In genomic region chr5:68287631-68287975, GRCh38 we compare ENCODE assay signal across 8 cellular contexts.
DNase-seq lines count a peak whose midpoint lies in the region; ATAC-seq and TF ChIP-seq lines count a peak whose summit lies in the region.
"Had no signal": no experiment of that assay in that cellular context is flagged by ENCODE, and none has a peak within 500 bp of the region (broad histone marks: within the 10 kb centered on the region; RNA-seq: fewer than 3 reads in every experiment).

No MANE protein-coding gene starts in this region.

- peak overlapping the region; percentile 37; the same call in 1 of the 2 replicates for H4K5ac ChIP-seq in IMR-90 (ENCODE audit: low read depth, low read length)

- no peaks in the 10 kb centered on the region for H3K9me1 ChIP-seq in IMR-90 (ENCODE audit: insufficient read depth, low read length)

- 0 out of 2 replicates have a peak, but pooled peaks cover 3% of the 10 kb centered on the region for H3K36me3 ChIP-seq in IMR-90 (ENCODE audit: control insufficient read depth, insufficient read depth, low read length)
- H3K36me3 ChIP-seq in adipocyte (ENCODE audit: control insufficient read depth, insufficient read depth, low read length, severe bottlenecking), result peaks cover 54% of the 10 kb centered on the region
- peaks cover 0 to 27% (median 25%) of the 10 kb centered on the region in 4 donors for H3K36me3 ChIP-seq in stomach

- H3K56ac ChIP-seq in IMR-90 (ENCODE audit: extremely low read depth, insufficient read depth, low read length), result no peak overlapping the region

- H2BK20ac ChIP-seq in IMR-90 (ENCODE audit: low read depth, low read length), result no peak overlapping the region

- H3K4me1 ChIP-seq in IMR-90 (ENCODE audit: control insufficient read depth, insufficient read depth, low read length) (peaks cover 11% of the 10 kb centered on the region), adipocyte (ENCODE audit: control insufficient read depth, insufficient read depth, low read length) (peaks cover 72% of the 10 kb centered on the region), stomach (peaks cover 59 to 98% (median 85%) of the 10 kb centered on the region in 4 donors)

- no peak for TF ChIP-seq POLR2A in IMR-90 (IDR thresholded peaks at IDR 0.05; ENCODE audit: low read depth, low read length)
- no peak for TF ChIP-seq POLR2A in stomach (IDR thresholded peaks at IDR 0.05)

- no peak overlapping the region for H2AK5ac ChIP-seq in IMR-90 (ENCODE audit: low read depth, low read length)

- no peaks in the 10 kb centered on the region for H4K20me1 ChIP-seq in IMR-90 (ENCODE audit: insufficient read depth, low read length)

- H4K91ac ChIP-seq in IMR-90 (ENCODE audit: insufficient read depth, low read depth, low read length), result no peak overlapping the region

- no peak overlapping the region for H4K8ac ChIP-seq in IMR-90 (ENCODE audit: low read depth in 2 of 2, low read length in 2 of 2)

- BruUV-seq in IMR-90 (replicated peaks; lab: Mats Ljungman, UMichigan), result no TSS peak

- H2BK120ac ChIP-seq in IMR-90 (ENCODE audit: low read depth, low read length), result no peak overlapping the region; the same call in 1 of the 2 replicates

- H3K9me3 ChIP-seq in IMR-90 (ENCODE audit: control insufficient read depth, insufficient read depth, low read length) (no peaks in the 10 kb centered on the region), adipocyte (ENCODE audit: control insufficient read depth, low read length) (no peaks in the 10 kb centered on the region), stomach (no peaks in the 10 kb centered on the region)
- H3K9me3 ChIP-seq: SJSA1 had no signal

- peak overlapping the region; percentile 18; the same call in 1 of the 2 replicates for H3K27ac ChIP-seq in IMR-90 (ENCODE audit: insufficient read depth, low read length)
- peak overlapping the region; percentile 83 to 95 (median 90) for H3K27ac ChIP-seq in stomach
- H3K27ac ChIP-seq: SJSA1 had no signal

- peak overlapping the region; percentile 41 for H2BK5ac ChIP-seq in IMR-90 (ENCODE audit: low read depth, low read length, poor library complexity, severe bottlenecking)

- peak overlapping the region; percentile 84 for H2AFZ ChIP-seq in IMR-90 (replicated peaks; ENCODE audit: low read length, poor library complexity)

- dilution Hi-C loops in IMR-90 (cut with HindIII; ENCODE audit: low sequenced_read_pairs, unreplicated experiment), result no loop called here

- CTCF ChIA-PET in IMR-90 (lab: Yijun Ruan, JAX), result interaction anchor here (2.7 kb wide), 1 partner anchor 174 kb away, joined by 13 read pairs; no protein-coding TSS in a partner anchor

- POLR2A ChIA-PET in IMR-90 (lab: Charles Lee; ENCODE audit: unreplicated experiment), result no interaction called here

- H3K9ac ChIP-seq in IMR-90 (ENCODE audit: low read depth, low read length), result no peak overlapping the region
- peak overlapping the region; percentile 86 for H3K9ac ChIP-seq in adipocyte (ENCODE audit: low read length)

- H3K36me3 Mint-ChIP-seq in immature natural killer cell, result peaks cover 8 to 17% (median 10%) of the 10 kb centered on the region in 3 donors

- H3K9me3 Mint-ChIP-seq in immature natural killer cell, result no peaks in the 10 kb centered on the region

- peaks cover 81 to 98% of the 10 kb centered on the region in 2 donors for H3K4me1 Mint-ChIP-seq in immature natural killer cell

- no peak for TF ChIP-seq CTCF in IMR-90 (conservative IDR thresholded peaks at IDR 0.05; ENCODE audit: low read depth, low read length)
- no peak for TF ChIP-seq CTCF in stomach (IDR thresholded peaks at IDR 0.05)

- H3K27ac Mint-ChIP-seq in immature natural killer cell, result peak overlapping the region; percentile 88 to 96 (median 94)

- no peak for TF ChIP-seq EP300 in stomach (IDR thresholded peaks at IDR 0.05)

- no CpG with 5 or more reads among the region's 8 CpGs for WGBS in IMR-90 (ENCODE audit: extremely low coverage in 2 of 2, insufficient read length in 1 of 2), 2 experiments
- WGBS in stomach, 5 donors, result 17 to 31% (median 26%) methylated on average over 8 of the region's 8 CpGs

- no peak for DNase-seq in IMR-90
- DNase-seq in adipocyte (ENCODE audit: low read depth), result no peak
- no peak for DNase-seq in immature natural killer cell
- DNase-seq in stomach, result no peak
- DNase-seq in NCI-H446 treated with DMSO at 0.1 percent for 48 hours (lab: John Stamatoyannopoulos, UW), result no peak

- no peak overlapping the region for H3K4ac ChIP-seq in IMR-90 (ENCODE audit: low read depth, low read length)

- peak overlapping the region; percentile 73 for H3K4me2 ChIP-seq in IMR-90 (ENCODE audit: low read depth, low read length)

- H3K4me3 Mint-ChIP-seq in immature natural killer cell, result peak overlapping the region; percentile 92 to 96 (median 92)

- H3K18ac ChIP-seq in IMR-90 (ENCODE audit: low read depth, low read length), result no peak overlapping the region

- no peak overlapping the region for H3K23ac ChIP-seq in IMR-90 (ENCODE audit: low read depth, low read length)

- in situ Hi-C loops in IMR-90 (cut with MboI; ENCODE audit: low sequenced_read_pairs), result loop anchor here (5.0 kb wide), 2 partner anchors 175 to 675 kb away; no protein-coding TSS in a partner anchor

- no peak for TF ChIP-seq RAD21 in IMR-90 (IDR thresholded peaks at IDR 0.05; ENCODE audit: low read length)

- H3K14ac ChIP-seq in IMR-90 (replicated peaks; ENCODE audit: low read depth, low read length), result no peak overlapping the region

- H2BK15ac ChIP-seq in IMR-90 (ENCODE audit: low read depth, low read length), result no peak overlapping the region

- intact Hi-C loops in IMR-90 (cut with micrococcal nuclease) (loop anchor here (2.0 to 5.0 kb wide), 3 partner anchors 373 to 720 kb away; no protein-coding TSS in a partner anchor), stomach (cut with DNase I; ENCODE audit: low total_unique reads) (loop anchor here (10.0 kb wide), 1 partner anchor 177 kb away; no protein-coding TSS in a partner anchor)

- peaks cover 4 to 20% (median 10%) of the 10 kb centered on the region in 3 donors for H3K27me3 Mint-ChIP-seq in immature natural killer cell (ENCODE audit: low read depth in 3 of 3)

- no peak overlapping the region for H2AK9ac ChIP-seq in IMR-90 (replicated peaks; ENCODE audit: low read depth, low read length, poor library complexity)

- peaks cover 8 to 14% of the 10 kb centered on the region in 2 experiments; a peak in 3 of 4 replicates for H3K79me1 ChIP-seq in IMR-90 (ENCODE audit: low read depth in 1 of 2, low read length in 2 of 2)

- H3K4me3 ChIP-seq in IMR-90 (ENCODE audit: insufficient read depth, low read depth, low read length) (no peak overlapping the region), adipocyte (ENCODE audit: low read length) (peak overlapping the region; percentile 85), stomach (peak overlapping the region; percentile 46 to 61 (median 52))

- H3K27me3 ChIP-seq in IMR-90 (ENCODE audit: control insufficient read depth, insufficient read depth, low read length) (no peaks in the 10 kb centered on the region), adipocyte (replicated peaks; ENCODE audit: control insufficient read depth, insufficient read depth, low read length) (no peaks in the 10 kb centered on the region), stomach (no peaks in the 10 kb centered on the region)
- H3K27me3 ChIP-seq: SJSA1 had no signal

- no peak for ATAC-seq in IMR-90 (ENCODE audit: low read depth)
- no peak for ATAC-seq in HG03025 (IDR thresholded peaks at IDR 0.05; ENCODE audit: low FRiP score, unreplicated experiment)
- no peak for ATAC-seq in GM18498 (IDR thresholded peaks at IDR 0.05; ENCODE audit: unreplicated experiment)

TF ChIP-seq in IMR-90, 13 proteins besides CTCF, POLR2A, EP300 and RAD21:
- TF ChIP-seq MXI1 (IDR thresholded peaks at IDR 0.05; ENCODE audit: borderline replicate concordance, low read depth, low read length), result no peak
- TF ChIP-seq MAFK (IDR thresholded peaks at IDR 0.05; ENCODE audit: low read depth, low read length), result no peak
- no peak for TF ChIP-seq FOS (IDR thresholded peaks at IDR 0.05; ENCODE audit: low read depth, low read length)
- no peak for TF ChIP-seq RFX5 (IDR thresholded peaks at IDR 0.05; ENCODE audit: low read depth, low read length)
- no peak for TF ChIP-seq ELK1 (IDR thresholded peaks at IDR 0.05; ENCODE audit: borderline replicate concordance, low read depth, low read length)
- TF ChIP-seq NFE2L2 (IDR thresholded peaks at IDR 0.05; ENCODE audit: low read depth, low read length), result no peak
- no peak for TF ChIP-seq RCOR1 (IDR thresholded peaks at IDR 0.05; ENCODE audit: insufficient replicate concordance, low read length)
- no peak for TF ChIP-seq MAZ (IDR thresholded peaks at IDR 0.05; ENCODE audit: borderline replicate concordance, low read depth, low read length)
